27 cellular contexts compared by ENCODE assay signal in genomic region chr10:15144788-15145187, GRCh38. TPM values are rescaled to one million over a fixed set of nuclear protein-coding genes. Genes with fewer than 3 reads are reported as not detected.
A peak's percentile ranks its signal among the peaks of the same experiment; 100 is the strongest.
DNase-seq lines count a peak whose midpoint lies in the region; ATAC-seq and TF ChIP-seq lines count a peak whose summit lies in the region.
"Had no signal": no experiment of that assay in that cellular context is flagged by ENCODE, and none has a peak within 500 bp of the region (broad histone marks: within the 10 kb centered on the region; RNA-seq: fewer than 3 reads in every experiment).

No MANE protein-coding gene starts in this region.

- H3K27ac ChIP-seq in IMR-90 (ENCODE audit: insufficient read depth, low read length): no peak overlapping the region
- no peak overlapping the region for H3K27ac ChIP-seq in fibroblast of lung (ENCODE audit: insufficient read depth, low read length)
- H3K27ac ChIP-seq in osteoblast (ENCODE audit: low read depth, low read length): peak overlapping the region; percentile 54
- H3K27ac ChIP-seq: body of pancreas, left ventricle myocardium inferior, neutrophil, psoas muscle, sigmoid colon, tibial artery, vagina had no signal

- dilution Hi-C loops in IMR-90 (cut with HindIII; ENCODE audit: low sequenced_read_pairs, unreplicated experiment): no loop called here

- intact Hi-C loops in IMR-90 (cut with micrococcal nuclease): no loop called here

- TF ChIP-seq CTCF in IMR-90 (conservative IDR thresholded peaks at IDR 0.05; ENCODE audit: low read depth, low read length): no peak
- TF ChIP-seq CTCF in fibroblast of lung (conservative IDR thresholded peaks at IDR 0.05 in 1 of 2, IDR thresholded peaks at IDR 0.05 in 1 of 2; ENCODE audit: low read depth in 1 of 2, low read length in 2 of 2): no peak
- TF ChIP-seq CTCF in osteoblast (IDR thresholded peaks at IDR 0.05; ENCODE audit: extremely low read depth, low read depth, low read length): no peak

- POLR2A ChIA-PET in IMR-90 (lab: Charles Lee; ENCODE audit: unreplicated experiment): no interaction called here

- no peak overlapping the region for H3K4me3 ChIP-seq in IMR-90 (ENCODE audit: insufficient read depth, low read depth, low read length)
- H3K4me3 ChIP-seq in fibroblast of lung (replicated peaks in 1 of 4; ENCODE audit: control extremely low read depth in 1 of 4, insufficient read depth in 1 of 4, low read depth in 3 of 4, low read length in 4 of 4): no peak overlapping the region
- no peak overlapping the region for H3K4me3 ChIP-seq in osteoblast (ENCODE audit: insufficient read depth, low read length)
- H3K4me3 ChIP-seq: body of pancreas, left ventricle myocardium inferior, psoas muscle, sigmoid colon, tibial artery, vagina had no signal

- no peak overlapping the region for H4K5ac ChIP-seq in IMR-90 (ENCODE audit: low read depth, low read length)

- H2AFZ ChIP-seq in IMR-90 (replicated peaks; ENCODE audit: low read length, poor library complexity) (no peak overlapping the region), fibroblast of lung (ENCODE audit: low read length) (peak overlapping the region; percentile 9), osteoblast (ENCODE audit: low read length) (no peak overlapping the region)

- no peak overlapping the region for H2AK5ac ChIP-seq in IMR-90 (ENCODE audit: low read depth, low read length)

- H3K18ac ChIP-seq in IMR-90 (ENCODE audit: low read depth, low read length): no peak overlapping the region

- H3K79me2 ChIP-seq in fibroblast of lung (ENCODE audit: control insufficient read depth, insufficient read depth, low read length) (peaks cover 33% of the 10 kb centered on the region), osteoblast (ENCODE audit: insufficient read depth, low read length) (peaks cover 95% of the 10 kb centered on the region)

- H3K9me1 ChIP-seq in IMR-90 (ENCODE audit: insufficient read depth, low read length): peaks cover 6% of the 10 kb centered on the region

- no peak overlapping the region for H2BK5ac ChIP-seq in IMR-90 (ENCODE audit: low read depth, low read length, poor library complexity, severe bottlenecking)

- CTCF ChIA-PET in IMR-90 (lab: Yijun Ruan, JAX): no interaction called here

- peaks cover 43 to 57% of the 10 kb centered on the region in 2 experiments for H3K79me1 ChIP-seq in IMR-90 (ENCODE audit: low read depth in 1 of 2, low read length in 2 of 2)

- TF ChIP-seq POLR2A in IMR-90 (IDR thresholded peaks at IDR 0.05; ENCODE audit: low read depth, low read length): no peak

- H3K27me3 ChIP-seq in IMR-90 (ENCODE audit: control insufficient read depth, insufficient read depth, low read length) (no peaks in the 10 kb centered on the region), fibroblast of lung (ENCODE audit: control insufficient read depth, insufficient read depth, low read length) (no peaks in the 10 kb centered on the region), osteoblast (ENCODE audit: insufficient read depth, low read length) (no peaks in the 10 kb centered on the region)
- H3K27me3 ChIP-seq: body of pancreas, neutrophil, sigmoid colon, tibial artery, vagina had no signal

- no peak overlapping the region for H2AK9ac ChIP-seq in IMR-90 (replicated peaks; ENCODE audit: low read depth, low read length, poor library complexity)

- no peak overlapping the region for H2BK15ac ChIP-seq in IMR-90 (ENCODE audit: low read depth, low read length)

- H3K4ac ChIP-seq in IMR-90 (ENCODE audit: low read depth, low read length): no peak overlapping the region

- H3K9ac ChIP-seq in IMR-90 (ENCODE audit: low read depth, low read length) (no peak overlapping the region), fibroblast of lung (ENCODE audit: insufficient read depth, low read length) (no peak overlapping the region)

- WGBS in IMR-90 (ENCODE audit: extremely low coverage in 2 of 2, insufficient read length in 1 of 2), 2 experiments: no CpG with 5 or more reads among the region's 4 CpGs

- no peak overlapping the region for H2BK20ac ChIP-seq in IMR-90 (ENCODE audit: low read depth, low read length)

- H3K23ac ChIP-seq in IMR-90 (ENCODE audit: low read depth, low read length): no peak overlapping the region

- in situ Hi-C loops in IMR-90 (cut with MboI; ENCODE audit: low sequenced_read_pairs): no loop called here

- H2BK120ac ChIP-seq in IMR-90 (ENCODE audit: low read depth, low read length): no peak overlapping the region

- H3K4me1 ChIP-seq in IMR-90 (ENCODE audit: control insufficient read depth, insufficient read depth, low read length) (no peaks in the 10 kb centered on the region; the same call in 1 of the 2 replicates), fibroblast of lung (ENCODE audit: control insufficient read depth, extremely low read depth, insufficient read depth, low read length) (peaks cover 3% of the 10 kb centered on the region), osteoblast (ENCODE audit: insufficient read depth, low read length) (peaks cover 16% of the 10 kb centered on the region)
- H3K4me1 ChIP-seq: psoas muscle, vagina had no signal

- H3K56ac ChIP-seq in IMR-90 (ENCODE audit: extremely low read depth, insufficient read depth, low read length): no peak overlapping the region

- H4K8ac ChIP-seq in IMR-90 (ENCODE audit: low read depth in 2 of 2, low read length in 2 of 2): no peak overlapping the region

- peaks cover 19% of the 10 kb centered on the region for H4K20me1 ChIP-seq in IMR-90 (ENCODE audit: insufficient read depth, low read length)
- H4K20me1 ChIP-seq in fibroblast of lung (ENCODE audit: control insufficient read depth, extremely low read depth, insufficient read depth, low read length): no peaks in the 10 kb centered on the region
- peaks cover 26% of the 10 kb centered on the region for H4K20me1 ChIP-seq in osteoblast (ENCODE audit: insufficient read depth, low read length)

- DNase-seq in EH (ENCODE audit: low read depth) (peak; percentile 58), IMR-90 (peak; percentile 86), fibroblast of lung (ENCODE audit: low read depth in 2 of 2) (peak; percentile 29 to 52), osteoblast (ENCODE audit: insufficient read length, low spot score, missing footprints) (no peak)
- DNase-seq: activated CD4-positive, alpha-beta T cell treated with anti-CD3 and anti-CD28 coated beads, Interleukin-2, amount 50 U/mL, for 4 hours; activated CD4-positive, CD25-positive, alpha-beta regulatory T cell; activated T-cell treated with anti-CD3 and anti-CD28 coated beads, Interleukin-2, amount 50 U/mL, for 48 hours; body of pancreas; COR-L47; DMS53; islet precursor cell; KBM-7; left ventricle myocardium inferior; NCI-H1092 treated with DMSO at 0.1 percent for 48 hours; NCI-H187; NCI-H2171 treated with DMSO at 0.1 percent for 48 hours; NCI-H510A; psoas muscle; RPMI8226; sigmoid colon; stimulated activated CD4-positive, alpha-beta T cell treated with anti-CD3 and anti-CD28 coated beads, Interleukin-4, amount 100 ng/mL, for 24 hours; tibial artery had no signal

- peak; percentile 48; the same call in 1 of the 2 replicates for ATAC-seq in IMR-90 (ENCODE audit: low read depth)
- no peak for ATAC-seq in GM21528 (IDR thresholded peaks at IDR 0.05; ENCODE audit: low FRiP score, unreplicated experiment)
- no peak for ATAC-seq in GM21390 (IDR thresholded peaks at IDR 0.05; ENCODE audit: unreplicated experiment)
- ATAC-seq in GM21825 (IDR thresholded peaks at IDR 0.05; ENCODE audit: unreplicated experiment): no peak
- ATAC-seq: body of pancreas, psoas muscle had no signal

- no peaks in the 10 kb centered on the region for H3K9me3 ChIP-seq in IMR-90 (ENCODE audit: control insufficient read depth, insufficient read depth, low read length)
- no peaks in the 10 kb centered on the region for H3K9me3 ChIP-seq in fibroblast of lung (ENCODE audit: control insufficient read depth, insufficient read depth, low read depth, low read length)
- H3K9me3 ChIP-seq in osteoblast (ENCODE audit: low read depth, low read length): no peaks in the 10 kb centered on the region
- H3K9me3 ChIP-seq: body of pancreas, left ventricle myocardium inferior, neutrophil, psoas muscle, sigmoid colon, tibial artery, vagina had no signal

- peaks cover 2% of the 10 kb centered on the region for H3K36me3 ChIP-seq in IMR-90 (ENCODE audit: control insufficient read depth, insufficient read depth, low read length)
- H3K36me3 ChIP-seq in fibroblast of lung (ENCODE audit: control insufficient read depth, insufficient read depth, low read length): no peaks in the 10 kb centered on the region
- H3K36me3 ChIP-seq in osteoblast (ENCODE audit: insufficient read depth, low read length): peaks cover 8% of the 10 kb centered on the region
- H3K36me3 ChIP-seq: neutrophil, vagina had no signal

- H3K4me2 ChIP-seq in IMR-90 (ENCODE audit: low read depth, low read length): peak overlapping the region; percentile 13; the same call in 1 of the 2 replicates
- peak overlapping the region; percentile 51 for H3K4me2 ChIP-seq in fibroblast of lung (ENCODE audit: extremely low read depth, insufficient read depth, low read length)
- peak overlapping the region; percentile 37 for H3K4me2 ChIP-seq in osteoblast (ENCODE audit: insufficient read depth, low read length)

- H3K14ac ChIP-seq in IMR-90 (replicated peaks; ENCODE audit: low read depth, low read length): no peak overlapping the region

- BruUV-seq in IMR-90 (replicated peaks; lab: Mats Ljungman, UMichigan): no TSS peak

- no peak overlapping the region for H4K91ac ChIP-seq in IMR-90 (ENCODE audit: insufficient read depth, low read depth, low read length)

- TF ChIP-seq RAD21 in IMR-90 (IDR thresholded peaks at IDR 0.05; ENCODE audit: low read length): no peak

RNA-seq across cellular contexts. Expression of gene NMT2, which starts 23.7 kb away (rescaled TPM):
- total RNA-seq in IMR-90 (2012; rRNA removed): 41.0 and 51.9 TPM in 2 replicates
- polyA plus RNA-seq in IMR-90 (2012; rRNA removed): 15.5 and 18.7 TPM in 2 replicates
- polyA plus RNA-seq in IMR-90 (2012; cell fraction: cytosol; rRNA removed): 5.5 and 9.5 TPM in 2 replicates
- polyA plus RNA-seq in IMR-90 (2012; cell fraction: nucleus; rRNA removed; ENCODE audit: low replicate concordance): 6.7 and 28.2 TPM in 2 replicates
- total RNA-seq in fibroblast of lung: 21.0 and 21.3 TPM in 2 replicates
- 16.6 and 35.2 TPM in 2 replicates for polyA plus RNA-seq in fibroblast of lung
- polyA plus RNA-seq in fibroblast of lung (2012): 18.8 and 37.7 TPM in 2 replicates
- polyA minus RNA-seq in fibroblast of lung (ENCODE audit: low replicate concordance): 7.5 and 11.8 TPM in 2 replicates
- total RNA-seq in osteoblast: 43.8 and 61.0 TPM in 2 replicates

RNA-seq across cellular contexts. Expression of gene RPP38, which starts 47.6 kb away (rescaled TPM):
- total RNA-seq in IMR-90 (2012; rRNA removed) (12.4 and 13.1 TPM in 2 replicates), fibroblast of lung (14.6 and 15.4 TPM in 2 replicates), osteoblast (13.8 and 16.6 TPM in 2 replicates)
- polyA plus RNA-seq in IMR-90 (2012; rRNA removed) (18.0 and 19.0 TPM in 2 replicates), fibroblast of lung (24.7 and 26.4 TPM in 2 replicates)
- polyA plus RNA-seq in IMR-90 (2012; cell fraction: cytosol; rRNA removed): 6.4 and 12.3 TPM in 2 replicates
- polyA plus RNA-seq in IMR-90 (2012; cell fraction: nucleus; rRNA removed; ENCODE audit: low replicate concordance): 3.0 and 6.7 TPM in 2 replicates
- 14.9 and 16.7 TPM in 2 replicates for polyA plus RNA-seq in fibroblast of lung (2012)
- polyA minus RNA-seq in fibroblast of lung (ENCODE audit: low replicate concordance): 6.4 and 8.0 TPM in 2 replicates

RNA-seq across cellular contexts. Expression of gene ACBD7, which starts 56.2 kb away (rescaled TPM):
- 0.54 and 1.1 TPM in 2 replicates for total RNA-seq in IMR-90 (2012; rRNA removed)
- polyA plus RNA-seq in IMR-90 (2012; rRNA removed): 0.26 and 0.29 TPM in 2 replicates
- polyA plus RNA-seq in IMR-90 (2012; cell fraction: cytosol; rRNA removed): 0.04 and 0.05 TPM in 2 replicates
- 0.15 TPM in 1 of 2 replicates, not detected in the other for polyA plus RNA-seq in IMR-90 (2012; cell fraction: nucleus; rRNA removed; ENCODE audit: low replicate concordance)
- total RNA-seq in fibroblast of lung: under 0.01 and 4.1 TPM in 2 replicates
- 0.42 and 1.3 TPM in 2 replicates for polyA plus RNA-seq in fibroblast of lung
- 0.33 and 0.88 TPM in 2 replicates for polyA plus RNA-seq in fibroblast of lung (2012)
- polyA minus RNA-seq in fibroblast of lung (ENCODE audit: low replicate concordance): not detected in 2 replicates
- total RNA-seq in osteoblast: 0.72 and 0.88 TPM in 2 replicates
- total RNA-seq: body of pancreas, left ventricle myocardium inferior, psoas muscle, sigmoid colon, vagina had no signal
